19 cellular contexts compared by ENCODE assay signal in genomic region chr7:88922944-88923343, GRCh38.
"Had no signal": no experiment of that assay in that cellular context is flagged by ENCODE, and none has a peak within 500 bp of the region (broad histone marks: within the 10 kb centered on the region; RNA-seq: fewer than 3 reads in every experiment).

No MANE protein-coding gene starts in this region.

- H3K4me1 Mint-ChIP-seq: T-cell had no signal

- H3K4me3 Mint-ChIP-seq: T-cell had no signal

- H3K27ac Mint-ChIP-seq: T-cell had no signal

- H3K4me3 ChIP-seq: SJCRH30 had no signal

- H3K27me3 Mint-ChIP-seq: T-cell had no signal

- H3K9me3 Mint-ChIP-seq: T-cell had no signal

- H3K36me3 Mint-ChIP-seq: T-cell had no signal

- ATAC-seq: Panc1, PC-3, Right ventricle myocardium inferior, T-cell had no signal

- DNase-seq: KBM-7, NCI-H1092, NCI-H1105 treated with DMSO at 0.1 percent for 48 hours, NCI-H1417 treated with DMSO at 0.1 percent for 48 hours, NCI-H146, NCI-H187, NCI-H2029, NCI-H2081 treated with DMSO at 0.1 percent for 48 hours, NCI-H2227 treated with DMSO at 0.1 percent for 48 hours, NCI-H524, NCI-H526 treated with DMSO at 0.1 percent for 48 hours, NCI-H748 treated with DMSO at 0.1 percent for 48 hours, PC-3, SHP77 treated with DMSO at 0.1 percent for 48 hours, SJCRH30, SW 1271, T-cell had no signal
